8 cellular contexts compared by ENCODE assay signal in the genomic region with DNA sequence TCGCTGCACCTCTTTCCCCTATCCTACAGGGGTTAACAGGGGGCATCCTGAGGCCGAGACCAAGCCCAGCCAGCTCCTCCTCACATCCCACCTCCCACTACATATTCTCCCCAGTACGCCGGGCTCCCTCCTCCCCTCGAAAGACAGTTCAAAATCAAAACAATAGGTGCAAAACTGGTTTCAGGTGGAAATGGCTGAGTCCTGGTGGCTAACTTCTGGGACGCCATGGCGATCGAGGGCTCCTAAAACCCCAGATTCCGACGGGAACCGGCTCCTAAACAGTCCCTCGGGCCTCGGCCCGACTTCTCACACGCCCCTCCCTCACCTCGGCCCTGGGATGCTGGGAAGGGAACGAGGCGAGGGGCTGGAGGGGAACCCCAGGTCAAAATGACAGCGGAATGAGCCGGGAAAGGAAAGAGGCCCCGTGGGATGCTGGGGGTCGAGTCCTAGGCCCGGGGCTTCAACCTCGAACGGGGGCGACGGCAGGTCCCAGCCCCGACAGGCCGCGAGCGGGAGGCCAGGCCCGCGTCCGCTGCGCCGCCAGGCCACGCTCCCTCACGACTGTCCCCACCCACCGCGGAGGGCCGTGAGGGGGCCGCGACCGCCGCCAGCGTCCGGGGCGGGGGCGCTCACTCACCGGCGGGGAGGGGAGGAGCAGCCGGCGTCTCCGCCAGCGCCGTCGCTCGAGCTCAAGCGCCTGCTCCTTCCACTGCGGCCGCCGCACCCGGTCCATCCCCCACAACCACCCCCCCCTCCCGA. TPM values are rescaled to one million over a fixed set of nuclear protein-coding genes. Genes with fewer than 3 reads are reported as not detected.
DNase-seq lines count a peak whose midpoint lies in the region; ATAC-seq and TF ChIP-seq lines count a peak whose summit lies in the region.

No MANE protein-coding gene starts in this region.

- intact Hi-C loops in activated B cell treated with CpG ODN at 0.5 μM for 24 hours (cut with micrococcal nuclease) (loop anchor here (1.0 to 10.0 kb wide), 10 partner anchors 109 to 1238 kb away; a partner anchor contains a TSS), right lobe of liver (cut with DNase I) (no loop called here)

- POLR2A ChIA-PET in activated B cell treated with CpG ODN at 0.5 μM for 24 hours (lab: Charles Lee), result interaction anchor here (0.6 to 1.2 kb wide), 5 partner anchors 9 to 562 kb away, joined by 3 to 5 read pairs (median 4); no protein-coding TSS in a partner anchor

- peak overlapping the region; percentile 81 to 93 (median 81) for H3K27ac ChIP-seq in right lobe of liver

- peaks cover 0 to 18% (median 3%) of the 10 kb centered on the region in 4 donors for H3K4me1 ChIP-seq in right lobe of liver

- peaks cover 6% of the 10 kb centered on the region for H3K36me3 Mint-ChIP-seq in activated B cell treated with CpG ODN at 0.5 μM for 24 hours (ENCODE audit: low read depth)

- H3K36me3 ChIP-seq in right lobe of liver, result no peaks in the 10 kb centered on the region

- 1% methylated on average over 12 of the region's 64 CpGs for WGBS in right lobe of liver (ENCODE audit: insufficient coverage, low coverage, low lambda C conversion rate, missing lambda C conversion rate)

- peak; percentile 36 for TF ChIP-seq POLR2A in right lobe of liver (IDR thresholded peaks at IDR 0.05)

- DNase-seq in NCI-H1436 (lab: John Stamatoyannopoulos, UW) (peak; percentile 76), NCI-H1436 treated with DMSO at 0.1 percent for 48 hours (lab: John Stamatoyannopoulos, UW) (no peak), Kasumi-1 (lab: John Stamatoyannopoulos, UW) (peak; percentile 45 to 55), activated B cell treated with CpG ODN at 0.5 μM for 24 hours (peak; percentile 78), choroid plexus epithelial cell (ENCODE audit: low read depth) (no peak), right lobe of liver (peak; percentile 79 to 81 (median 81))
- DNase-seq in stimulated activated CD4-positive, alpha-beta T cell treated with anti-CD3 and anti-CD28 coated beads, TNF-alpha, amount 100 ng/mL, for 4 hours (ENCODE audit: low read depth in 3 of 3), result peak in 2 of 3 experiments; percentile 48 to 56

- H3K4me3 ChIP-seq in choroid plexus epithelial cell (ENCODE audit: low read depth, low read length) (peak overlapping the region; percentile 82), right lobe of liver (peak overlapping the region; percentile 85 to 89 (median 88))

- H3K4me1 Mint-ChIP-seq in activated B cell treated with CpG ODN at 0.5 μM for 24 hours, result peaks cover 34% of the 10 kb centered on the region

- H3K9me3 ChIP-seq in right lobe of liver, result no peaks in the 10 kb centered on the region

- H3K27me3 Mint-ChIP-seq in activated B cell treated with CpG ODN at 0.5 μM for 24 hours, result no peaks in the 10 kb centered on the region

- ATAC-seq in GM21825 (IDR thresholded peaks at IDR 0.05; ENCODE audit: unreplicated experiment), result peak; percentile 61
- ATAC-seq in activated B cell treated with CpG ODN at 0.5 μM for 24 hours (ENCODE audit: low read depth), result peak; percentile 81
- ATAC-seq in right lobe of liver, result peak; percentile 73 to 83 (median 80)

- CTCF ChIA-PET in activated B cell treated with CpG ODN at 0.5 μM for 24 hours (lab: Charles Lee), result no interaction called here

- no peaks in the 10 kb centered on the region for H3K27me3 ChIP-seq in right lobe of liver

- peak overlapping the region; percentile 87 for H3K4me3 Mint-ChIP-seq in activated B cell treated with CpG ODN at 0.5 μM for 24 hours

- H3K9me3 Mint-ChIP-seq in activated B cell treated with CpG ODN at 0.5 μM for 24 hours, result no peaks in the 10 kb centered on the region

- peak overlapping the region; percentile 88 for H3K27ac Mint-ChIP-seq in activated B cell treated with CpG ODN at 0.5 μM for 24 hours

- TF ChIP-seq CTCF in activated B cell treated with CpG ODN at 0.5 μM for 24 hours (IDR thresholded peaks at IDR 0.05) (no peak), choroid plexus epithelial cell (conservative IDR thresholded peaks at IDR 0.05; ENCODE audit: low read depth, low read length) (no peak), right lobe of liver (IDR thresholded peaks at IDR 0.05) (no peak)

RNA-seq across cellular contexts. Expression of a gene that starts 0.5 kb away (rescaled TPM):
- total RNA-seq in activated B cell treated with CpG ODN at 0.5 μM for 24 hours (25.8 and 25.9 TPM in 2 replicates), right lobe of liver (100 to 1,000 TPM in 1 of 6 experiments, 10 to 100 TPM in 5; 21.7 to 124 (median 25.2) TPM)

Comparison
In these comparisons a context has a peak if more than half of its experiments do, and no peak if none do; other contexts are left out.
1. DNase-seq: peak in NCI-H1436 (single experiment), Kasumi-1 (2 of 2), activated B cell treated with CpG ODN at 0.5 μM for 24 hours (single experiment), right lobe of liver (3 of 3) and stimulated activated CD4-positive, alpha-beta T cell treated with anti-CD3 and anti-CD28 coated beads, TNF-alpha, amount 100 ng/mL, for 4 hours (2 of 3); none in NCI-H1436 treated with DMSO at 0.1 percent for 48 hours (single experiment) and choroid plexus epithelial cell (single experiment).
2. Peak in every context shown above with its lines, with median percentiles within 50 percentile points of each other: ATAC-seq.